In genomic region chr17:28327031-28327607, GRCh38 we compare ENCODE assay signal across 4 cellular contexts. TPM values are rescaled to one million over a fixed set of nuclear protein-coding genes. Genes with fewer than 3 reads are reported as not detected.
A peak's percentile ranks its signal among the peaks of the same experiment; 100 is the strongest.
DNase-seq lines count a peak whose midpoint lies in the region; ATAC-seq lines count a peak whose summit lies in the region.
"Had no signal": no experiment of that assay in that cellular context is flagged by ENCODE, and none has a peak within 500 bp of the region (broad histone marks: within the 10 kb centered on the region; RNA-seq: fewer than 3 reads in every experiment).

No MANE protein-coding gene starts in this region.

- no peak overlapping the region for H3K9ac ChIP-seq in mesenchymal stem cell (ENCODE audit: low read length)

- H2AK5ac ChIP-seq in mesenchymal stem cell (ENCODE audit: low read length, severe bottlenecking): peak overlapping the region; percentile 78

- no peak overlapping the region for H3K4ac ChIP-seq in mesenchymal stem cell (ENCODE audit: low read depth in 1 of 2, low read length in 2 of 2)

- H2BK5ac ChIP-seq in mesenchymal stem cell (ENCODE audit: low read depth, low read length, poor library complexity, severe bottlenecking): no peak overlapping the region

- peaks cover 33% of the 10 kb centered on the region for H3K79me1 ChIP-seq in mesenchymal stem cell (replicated peaks; ENCODE audit: low read length, poor library complexity, severe bottlenecking)

- ATAC-seq in HG02870 (IDR thresholded peaks at IDR 0.05; ENCODE audit: unreplicated experiment): peak; percentile 90

- H3K18ac ChIP-seq in mesenchymal stem cell (ENCODE audit: low read depth in 1 of 2, low read length in 2 of 2): no peak overlapping the region

- H4K8ac ChIP-seq in mesenchymal stem cell (ENCODE audit: low read length): peak overlapping the region; percentile 36

- H2BK15ac ChIP-seq in mesenchymal stem cell (ENCODE audit: low read depth, poor library complexity, severe bottlenecking): no peak overlapping the region

- no peak overlapping the region for H4K91ac ChIP-seq in mesenchymal stem cell (ENCODE audit: low read length)

- peaks cover 27 to 61% of the 10 kb centered on the region in 2 experiments for H3K36me3 ChIP-seq in mesenchymal stem cell (ENCODE audit: control insufficient read depth in 1 of 2, insufficient read depth in 2 of 2, low read depth in 1 of 2, low read length in 2 of 2)

- H2BK12ac ChIP-seq in mesenchymal stem cell (ENCODE audit: low read length in 2 of 2): no peak overlapping the region

- no peaks in the 10 kb centered on the region for H3K27me3 ChIP-seq in mesenchymal stem cell (ENCODE audit: control insufficient read depth in 1 of 2, insufficient read depth in 1 of 2, low read length in 2 of 2)

- no peak overlapping the region for H3K14ac ChIP-seq in mesenchymal stem cell (ENCODE audit: low read length in 2 of 2)

- H3K23ac ChIP-seq in mesenchymal stem cell (ENCODE audit: low read length in 2 of 2): no peak overlapping the region

- DNase-seq in mesenchymal stem cell (no peak), medulla oblongata (ENCODE audit: extremely low spot score) (no peak)
- DNase-seq: SHP77 treated with DMSO at 0.1 percent for 48 hours had no signal

- H3K9me3 ChIP-seq in mesenchymal stem cell (ENCODE audit: control insufficient read depth, low read length): no peaks in the 10 kb centered on the region

- H3K4me2 ChIP-seq in mesenchymal stem cell (ENCODE audit: low read length, poor library complexity, severe bottlenecking): no peak overlapping the region

- H3K4me3 ChIP-seq in mesenchymal stem cell (ENCODE audit: insufficient read depth in 1 of 2, low read depth in 1 of 2, low read length in 2 of 2): no peak overlapping the region

- 97% methylated on average over 6 of the region's 9 CpGs for WGBS in mesenchymal stem cell

- peaks cover 7% of the 10 kb centered on the region for H3K4me1 ChIP-seq in mesenchymal stem cell (ENCODE audit: control insufficient read depth, insufficient read depth, low read depth, low read length)

- H3K27ac ChIP-seq in mesenchymal stem cell (ENCODE audit: low read length, poor library complexity, severe bottlenecking): no peak overlapping the region

- H2AFZ ChIP-seq in mesenchymal stem cell (ENCODE audit: low read depth, low read length): no peak overlapping the region

- no peak overlapping the region for H2BK120ac ChIP-seq in mesenchymal stem cell (ENCODE audit: low read depth, low read length)

RNA-seq across cellular contexts. Expression of gene TMEM97, which starts 8.1 kb away (rescaled TPM):
- 174 TPM for polyA plus RNA-seq in mesenchymal stem cell (2013, experiment 1 of 2)
- polyA plus RNA-seq in mesenchymal stem cell (2013, experiment 2 of 2): 170 TPM

RNA-seq across cellular contexts. Expression of gene IFT20, which starts 8.2 kb away (rescaled TPM):
- 71.7 TPM for polyA plus RNA-seq in mesenchymal stem cell (2013, experiment 1 of 2)
- polyA plus RNA-seq in mesenchymal stem cell (2013, experiment 2 of 2): 73.0 TPM

RNA-seq across cellular contexts. Expression of gene TNFAIP1, which starts 8.4 kb away (rescaled TPM):
- 49.4 TPM for polyA plus RNA-seq in mesenchymal stem cell (2013, experiment 1 of 2)
- polyA plus RNA-seq in mesenchymal stem cell (2013, experiment 2 of 2): 49.9 TPM

RNA-seq across cellular contexts. Expression of gene POLDIP2, which starts 30.2 kb away (rescaled TPM):
- 67.8 TPM for polyA plus RNA-seq in mesenchymal stem cell (2013, experiment 1 of 2)
- polyA plus RNA-seq in mesenchymal stem cell (2013, experiment 2 of 2): 67.2 TPM

RNA-seq across cellular contexts. Expression of gene SEBOX, which starts 37.9 kb away (rescaled TPM):
- not detected for polyA plus RNA-seq in mesenchymal stem cell (2013, experiment 1 of 2)
- polyA plus RNA-seq in mesenchymal stem cell (2013, experiment 2 of 2): not detected
